Comparison of ENCODE assay signal across 15 cellular contexts in genomic region chr3:196399485-196399945, GRCh38. TPM values are rescaled to one million over a fixed set of nuclear protein-coding genes. Genes with fewer than 3 reads are reported as not detected.
A peak's percentile ranks its signal among the peaks of the same experiment; 100 is the strongest.
DNase-seq lines count a peak whose midpoint lies in the region; ATAC-seq, FAIRE-seq and TF ChIP-seq lines count a peak whose summit lies in the region.
"Had no signal": no experiment of that assay in that cellular context is flagged by ENCODE, and none has a peak within 500 bp of the region (broad histone marks: within the 10 kb centered on the region; RNA-seq: fewer than 3 reads in every experiment).

No MANE protein-coding gene starts in this region.

- no peaks in the 10 kb centered on the region for H3K9me3 Mint-ChIP-seq in activated T-cell treated with anti-CD3 and anti-CD28 coated beads, Interleukin-2, amount 50 U/mL, for 72 hours
- H3K9me3 Mint-ChIP-seq in immature natural killer cell = no peaks in the 10 kb centered on the region
- H3K9me3 Mint-ChIP-seq: stimulated activated naive CD8-positive, alpha-beta T cell treated with anti-CD3 and anti-CD28 coated beads, Interleukin-15, Interleukin-2, amounts not matched to agents 100 ng/mL and 50 ng/mL, for 24 hours had no signal

- H3K27me3 ChIP-seq in bronchial epithelial cell (ENCODE audit: control insufficient read depth, insufficient read depth, low read length) = no peaks in the 10 kb centered on the region
- H3K27me3 ChIP-seq: cardiac muscle cell, esophagus squamous epithelium, left lung, ovary had no signal

- no peak overlapping the region for H3K4me3 ChIP-seq in bronchial epithelial cell (ENCODE audit: low read depth, low read length)
- H3K4me3 ChIP-seq: cardiac muscle cell, esophagus squamous epithelium, left lung, ovary had no signal

- DNase-seq in NCI-H2171 treated with DMSO at 0.1 percent for 48 hours (lab: John Stamatoyannopoulos, UW) (peak; percentile 32), NCI-H2171 (lab: John Stamatoyannopoulos, UW) (no peak), OCI-M1 (lab: John Stamatoyannopoulos, UW) (peak; percentile 2), bronchial epithelial cell (ENCODE audit: low read depth) (peak; percentile 25), non-pigmented ciliary epithelial cell (ENCODE audit: low read depth) (peak; percentile 26), immature natural killer cell (no peak)
- no peak for DNase-seq in activated T-cell treated with anti-CD3 and anti-CD28 coated beads, Interleukin-2, amount 50 U/mL, for 72 hours
- no peak for DNase-seq in stimulated activated CD4-positive, alpha-beta T cell treated with anti-CD3 and anti-CD28 coated beads, Interleukin-2, amount 100 ng/mL, for 48 hours
- DNase-seq: esophagus squamous epithelium; left lung; NCI-H1694; ovary; stimulated activated CD4-positive, alpha-beta T cell treated with anti-CD3 and anti-CD28 coated beads, Interleukin-2, amount 100 ng/mL, for 24 hours had no signal

- no peaks in the 10 kb centered on the region for H3K27me3 Mint-ChIP-seq in activated T-cell treated with anti-CD3 and anti-CD28 coated beads, Interleukin-2, amount 50 U/mL, for 72 hours (ENCODE audit: low read depth)
- no peaks in the 10 kb centered on the region for H3K27me3 Mint-ChIP-seq in immature natural killer cell (ENCODE audit: low read depth in 3 of 3)
- H3K27me3 Mint-ChIP-seq: stimulated activated naive CD8-positive, alpha-beta T cell treated with anti-CD3 and anti-CD28 coated beads, Interleukin-15, Interleukin-2, amounts not matched to agents 100 ng/mL and 50 ng/mL, for 24 hours had no signal

- no peaks in the 10 kb centered on the region for H3K4me1 Mint-ChIP-seq in activated T-cell treated with anti-CD3 and anti-CD28 coated beads, Interleukin-2, amount 50 U/mL, for 72 hours (ENCODE audit: low read depth)
- no peaks in the 10 kb centered on the region for H3K4me1 Mint-ChIP-seq in immature natural killer cell

- FAIRE-seq in bronchial epithelial cell (lab: Jason Lieb, UNC) = no peak

- no peak overlapping the region for H3K27ac Mint-ChIP-seq in activated T-cell treated with anti-CD3 and anti-CD28 coated beads, Interleukin-2, amount 50 U/mL, for 72 hours
- H3K27ac Mint-ChIP-seq in immature natural killer cell = peak overlapping the region in 2 of 6 donors; percentile 34 to 45
- H3K27ac Mint-ChIP-seq: stimulated activated naive CD8-positive, alpha-beta T cell treated with anti-CD3 and anti-CD28 coated beads, Interleukin-15, Interleukin-2, amounts not matched to agents 100 ng/mL and 50 ng/mL, for 24 hours had no signal

- peaks cover 5% of the 10 kb centered on the region for H3K36me3 ChIP-seq in bronchial epithelial cell (ENCODE audit: control insufficient read depth, insufficient read depth, low read length)
- H3K36me3 ChIP-seq: ovary had no signal

- TF ChIP-seq CTCF in bronchial epithelial cell (IDR thresholded peaks at IDR 0.05; ENCODE audit: insufficient read depth, low read length, severe bottlenecking) = no peak

- H3K36me3 Mint-ChIP-seq in activated T-cell treated with anti-CD3 and anti-CD28 coated beads, Interleukin-2, amount 50 U/mL, for 72 hours (ENCODE audit: insufficient read depth in 2 of 2) = peaks cover 0 to 5% of the 10 kb centered on the region in 2 donors
- H3K36me3 Mint-ChIP-seq in immature natural killer cell = peaks cover 4 to 21% (median 5%) of the 10 kb centered on the region in 3 donors

- H3K4me3 Mint-ChIP-seq in activated T-cell treated with anti-CD3 and anti-CD28 coated beads, Interleukin-2, amount 50 U/mL, for 72 hours = no peak overlapping the region
- no peak overlapping the region for H3K4me3 Mint-ChIP-seq in immature natural killer cell
- H3K4me3 Mint-ChIP-seq: stimulated activated naive CD8-positive, alpha-beta T cell treated with anti-CD3 and anti-CD28 coated beads, Interleukin-15, Interleukin-2, amounts not matched to agents 100 ng/mL and 50 ng/mL, for 24 hours had no signal

- no peak for ATAC-seq in activated T-cell treated with anti-CD3 and anti-CD28 coated beads, Interleukin-2, amount 50 U/mL, for 72 hours (replicated peaks in 1 of 2)
- ATAC-seq: left lung had no signal

RNA-seq across cellular contexts. Expression of gene UBXN7, which starts 32.7 kb away (rescaled TPM):
- total RNA-seq in bronchial epithelial cell = 11.8 and 17.0 TPM in 2 replicates
- total RNA-seq in activated T-cell treated with anti-CD3 and anti-CD28 coated beads, Interleukin-2, amount 50 U/mL, for 72 hours = 10 to 100 TPM; 77.3 to 89.6 TPM
- polyA plus RNA-seq in immature natural killer cell = 10 to 100 TPM; 13.8 to 36.7 (median 18.5) TPM

Comparison
In these comparisons a context has a peak if more than half of its experiments do, and no peak if none do; other contexts are left out.
1. DNase-seq: peak in NCI-H2171 treated with DMSO at 0.1 percent for 48 hours (single experiment), OCI-M1 (single experiment), bronchial epithelial cell (single experiment) and non-pigmented ciliary epithelial cell (single experiment); none in NCI-H2171 (single experiment), activated T-cell treated with anti-CD3 and anti-CD28 coated beads, Interleukin-2, amount 50 U/mL, for 72 hours (0 of 2), stimulated activated CD4-positive, alpha-beta T cell treated with anti-CD3 and anti-CD28 coated beads, Interleukin-2, amount 100 ng/mL, for 48 hours (0 of 2) and immature natural killer cell (0 of 3).